Comparison of ENCODE assay signal across 1 cellular context in genomic region chr9:132182609-132183073, GRCh38.
TF ChIP-seq lines count a peak whose summit lies in the region.

No MANE protein-coding gene starts in this region.

TF ChIP-seq in HEK293, 187 proteins besides CTCF, POLR2A, EP300 and RAD21 (continued from another document):
- TF ChIP-seq, protein P1, sequence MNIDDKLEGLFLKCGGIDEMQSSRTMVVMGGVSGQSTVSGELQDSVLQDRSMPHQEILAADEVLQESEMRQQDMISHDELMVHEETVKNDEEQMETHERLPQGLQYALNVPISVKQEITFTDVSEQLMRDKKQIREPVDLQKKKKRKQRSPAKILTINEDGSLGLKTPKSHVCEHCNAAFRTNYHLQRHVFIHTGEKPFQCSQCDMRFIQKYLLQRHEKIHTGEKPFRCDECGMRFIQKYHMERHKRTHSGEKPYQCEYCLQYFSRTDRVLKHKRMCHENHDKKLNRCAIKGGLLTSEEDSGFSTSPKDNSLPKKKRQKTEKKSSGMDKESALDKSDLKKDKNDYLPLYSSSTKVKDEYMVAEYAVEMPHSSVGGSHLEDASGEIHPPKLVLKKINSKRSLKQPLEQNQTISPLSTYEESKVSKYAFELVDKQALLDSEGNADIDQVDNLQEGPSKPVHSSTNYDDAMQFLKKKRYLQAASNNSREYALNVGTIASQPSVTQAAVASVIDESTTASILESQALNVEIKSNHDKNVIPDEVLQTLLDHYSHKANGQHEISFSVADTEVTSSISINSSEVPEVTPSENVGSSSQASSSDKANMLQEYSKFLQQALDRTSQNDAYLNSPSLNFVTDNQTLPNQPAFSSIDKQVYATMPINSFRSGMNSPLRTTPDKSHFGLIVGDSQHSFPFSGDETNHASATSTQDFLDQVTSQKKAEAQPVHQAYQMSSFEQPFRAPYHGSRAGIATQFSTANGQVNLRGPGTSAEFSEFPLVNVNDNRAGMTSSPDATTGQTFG (tag by site-specific recombination; IDR thresholded peaks at IDR 0.05; ENCODE audit: borderline replicate concordance) = no peak
- TF ChIP-seq ZNF521 (tag by site-specific recombination; IDR thresholded peaks at IDR 0.05) (no peak), ZNF350 (tag by site-specific recombination; IDR thresholded peaks at IDR 0.05) (no peak), ZIC2 (tag by site-specific recombination; IDR thresholded peaks at IDR 0.05) (peak; percentile 99), YY1 (tag by site-specific recombination; IDR thresholded peaks at IDR 0.05) (no peak), ZNF623 (tag by site-specific recombination; IDR thresholded peaks at IDR 0.05) (no peak), ZNF423 (tag by site-specific recombination; IDR thresholded peaks at IDR 0.05) (peak; percentile 77), INSM2 (tag by site-specific recombination; IDR thresholded peaks at IDR 0.05) (no peak)
